27 cellular contexts compared by ENCODE assay signal in the genomic region with DNA sequence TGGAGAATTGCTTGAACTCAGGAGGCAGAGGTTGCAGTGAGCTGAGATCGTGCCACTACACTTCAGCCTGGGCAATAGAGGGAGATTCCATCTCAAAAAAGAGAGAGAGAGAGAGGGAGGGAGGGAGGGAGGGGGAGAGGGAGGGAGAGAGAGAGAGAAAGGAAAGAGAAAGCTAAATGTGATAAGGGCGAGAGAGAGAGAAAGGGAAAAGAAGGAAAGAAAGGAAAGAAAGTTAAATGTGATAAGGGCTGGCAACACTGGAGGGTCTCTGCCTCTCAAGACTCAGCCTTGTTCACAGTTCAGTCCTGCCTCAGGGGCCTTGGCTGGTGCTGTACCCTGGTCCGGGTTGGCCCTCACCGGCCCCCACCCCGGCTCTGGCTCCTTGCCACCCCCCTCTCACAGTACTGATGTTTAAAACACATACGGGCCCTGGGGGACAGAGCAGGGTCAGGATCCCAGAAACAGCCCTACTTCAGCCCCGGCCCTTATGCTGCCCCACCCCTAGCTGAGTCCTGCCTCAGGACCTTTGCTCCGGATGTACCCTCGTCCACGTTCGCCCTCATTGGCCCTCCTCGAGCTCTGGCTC. TPM values are rescaled to one million over a fixed set of nuclear protein-coding genes. Genes with fewer than 3 reads are reported as not detected.
"Had no signal": no experiment of that assay in that cellular context is flagged by ENCODE, and none has a peak within 500 bp of the region (broad histone marks: within the 10 kb centered on the region; RNA-seq: fewer than 3 reads in every experiment).

No MANE protein-coding gene starts in this region.

- H3K36me3 ChIP-seq: ovary had no signal

- H3K27ac ChIP-seq: epithelial cell of prostate, ovary, thoracic aorta had no signal

- H3K9me3 ChIP-seq: esophagus squamous epithelium, left lung, ovary, thoracic aorta, upper lobe of right lung had no signal

- H3K36me3 Mint-ChIP-seq: natural killer cell had no signal

- H3K27me3 ChIP-seq: esophagus squamous epithelium, left lung, ovary, upper lobe of right lung had no signal

- ATAC-seq: activated CD8-positive, alpha-beta T cell treated with anti-CD3 and anti-CD28 coated beads, Interleukin-2, amount 10 ng/mL, durations not matched to agents 7 days and 5 days; left lung; natural killer cell; sciatic nerve; stimulated activated effector memory CD8-positive, alpha-beta T cell treated with anti-CD3 and anti-CD28 coated beads, Interleukin-12 subunit alpha, Interleukin-12 subunit beta, amount 100 ng/mL, for 72 hours had no signal

- H3K9me3 Mint-ChIP-seq: activated B cell treated with CpG ODN at 0.5 μM for 24 hours; activated naive CD4-positive, alpha-beta T cell treated with anti-CD3 and anti-CD28 coated beads for 36 hours; dendritic cell treated with granulocyte-macrophage colony-stimulating factor and Interleukin-4, amounts not matched to agents 40 ng/mL and 50 ng/mL, for 4 days; endodermal cell; natural killer cell; stimulated activated effector memory CD8-positive, alpha-beta T cell treated with anti-CD3 and anti-CD28 coated beads, Interleukin-12 subunit alpha, Interleukin-12 subunit beta, amount 100 ng/mL, for 72 hours; stimulated activated naive CD8-positive, alpha-beta T cell treated with anti-CD3 and anti-CD28 coated beads, Interleukin-15, Interleukin-2, amounts not matched to agents 100 ng/mL and 50 ng/mL, for 24 hours had no signal

- H3K27me3 Mint-ChIP-seq: activated B cell treated with CpG ODN at 0.5 μM for 24 hours; dendritic cell treated with granulocyte-macrophage colony-stimulating factor and Interleukin-4, amounts not matched to agents 40 ng/mL and 50 ng/mL, for 4 days; progenitor cell of endocrine pancreas; stimulated activated naive CD8-positive, alpha-beta T cell treated with anti-CD3 and anti-CD28 coated beads, Interleukin-15, Interleukin-2, amounts not matched to agents 100 ng/mL and 50 ng/mL, for 24 hours had no signal

- DNase-seq: activated B cell treated with CpG ODN at 0.5 μM for 24 hours; activated CD8-positive, alpha-beta T cell treated with anti-CD3 and anti-CD28 coated beads, Interleukin-2, amount 10 ng/mL, durations not matched to agents 7 days and 5 days; activated effector memory CD4-positive, alpha-beta T cell treated with anti-CD3 and anti-CD28 coated beads, Interleukin-2, amount 50 U/mL, for 16 hours; activated naive CD4-positive, alpha-beta T cell treated with anti-CD3 and anti-CD28 coated beads for 36 hours; activated T-cell treated with anti-CD3 and anti-CD28 coated beads for 4 hours; amniotic stem cell; central memory CD4-positive, alpha-beta T cell; endodermal cell; esophagus squamous epithelium; foreskin melanocyte; left lung; mesendoderm; natural killer cell; stimulated activated CD4-positive, alpha-beta T cell treated with anti-CD3 and anti-CD28 coated beads, Interleukin-4, amount 100 ng/mL, for 24 hours; T-helper 2 cell; upper lobe of right lung had no signal

- H3K27ac Mint-ChIP-seq: activated B cell treated with CpG ODN at 0.5 μM for 24 hours; activated naive CD4-positive, alpha-beta T cell treated with anti-CD3 and anti-CD28 coated beads for 36 hours; endodermal cell; progenitor cell of endocrine pancreas; stimulated activated naive CD8-positive, alpha-beta T cell treated with anti-CD3 and anti-CD28 coated beads, Interleukin-15, Interleukin-2, amounts not matched to agents 100 ng/mL and 50 ng/mL, for 24 hours had no signal

- H3K4me3 Mint-ChIP-seq: activated B cell treated with CpG ODN at 0.5 μM for 24 hours; activated CD8-positive, alpha-beta T cell treated with anti-CD3 and anti-CD28 coated beads, Interleukin-2, amount 10 ng/mL, durations not matched to agents 7 days and 5 days; activated naive CD4-positive, alpha-beta T cell treated with anti-CD3 and anti-CD28 coated beads for 36 hours; endodermal cell; natural killer cell; stimulated activated naive CD8-positive, alpha-beta T cell treated with anti-CD3 and anti-CD28 coated beads, Interleukin-15, Interleukin-2, amounts not matched to agents 100 ng/mL and 50 ng/mL, for 24 hours had no signal

- H3K4me3 ChIP-seq: esophagus squamous epithelium, lung, ovary, skin epidermis, thoracic aorta, upper lobe of right lung had no signal

RNA-seq across cellular contexts. Expression of a gene that starts 34.6 kb away (rescaled TPM):
- total RNA-seq: natural killer cell, subcutaneous adipose tissue had no signal
